Comparison of ENCODE assay signal across 8 cellular contexts in the genomic region with DNA sequence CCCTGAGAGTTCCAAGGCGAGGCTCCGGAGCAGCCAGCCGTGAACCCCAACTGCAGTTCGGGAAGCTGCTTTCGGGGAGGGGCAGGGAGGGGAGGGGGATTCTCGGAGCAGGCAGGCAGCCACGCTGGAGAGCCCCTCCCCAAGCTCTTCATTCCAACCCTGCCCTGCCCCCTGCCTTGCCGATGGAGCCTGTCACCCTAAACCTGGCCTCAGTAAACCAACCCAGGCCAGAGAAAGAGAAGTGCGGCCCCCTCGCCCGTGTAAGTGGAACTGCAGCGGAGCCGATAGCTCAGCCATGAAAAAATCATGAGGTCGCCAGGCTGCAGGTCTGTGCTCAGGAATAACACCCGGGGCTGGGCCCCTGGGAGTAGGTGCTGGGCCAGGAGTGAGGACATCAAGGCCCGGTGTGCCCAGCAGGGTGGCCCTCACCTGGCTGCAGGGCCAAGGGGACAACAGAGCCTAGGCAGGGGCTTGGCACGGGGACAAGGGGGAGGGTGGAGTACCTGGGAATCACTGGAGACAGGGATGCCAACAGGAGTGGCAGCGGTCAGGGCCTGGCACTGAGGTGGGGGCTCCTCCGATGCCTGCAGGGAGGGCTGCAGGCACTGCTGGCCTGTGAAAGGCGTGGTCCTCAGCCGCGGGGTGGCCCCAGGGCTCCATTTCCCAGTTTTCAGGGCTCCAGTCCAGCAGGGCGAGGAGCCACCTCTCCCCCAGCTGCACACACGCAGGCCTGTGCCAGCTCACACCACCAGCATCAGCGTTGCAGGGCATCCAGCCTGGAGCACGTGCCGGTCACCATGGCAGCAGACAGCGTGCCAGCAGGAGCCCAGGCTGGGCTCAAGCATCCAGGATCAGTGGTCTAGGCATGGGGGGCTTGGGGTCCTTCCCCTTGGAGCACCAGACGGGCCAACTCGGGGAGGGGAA. TPM values are rescaled to one million over a fixed set of nuclear protein-coding genes. Genes with fewer than 3 reads are reported as not detected.
DNase-seq lines count a peak whose midpoint lies in the region; ATAC-seq and TF ChIP-seq lines count a peak whose summit lies in the region.

No MANE protein-coding gene starts in this region.

- no peak for ATAC-seq in lower lobe of right lung
- no peak for ATAC-seq in GM18867 (IDR thresholded peaks at IDR 0.05; ENCODE audit: unreplicated experiment)

- no peaks in the 10 kb centered on the region for H3K27me3 ChIP-seq in brain microvascular endothelial cell (replicated peaks)
- peaks cover 55% of the 10 kb centered on the region for H3K27me3 ChIP-seq in lower lobe of right lung (ENCODE audit: low read depth)

- intact Hi-C loops in lower lobe of right lung (cut with DNase I): no loop called here

- H3K27ac ChIP-seq in brain microvascular endothelial cell (no peak overlapping the region), lower lobe of right lung (no peak overlapping the region)

- TF ChIP-seq CTCF in brain microvascular endothelial cell (IDR thresholded peaks at IDR 0.05; ENCODE audit: low read depth, low read length, missing control alignments) (peak; percentile 66), lower lobe of right lung (IDR thresholded peaks at IDR 0.05) (no peak)

- H3K36me3 ChIP-seq in brain microvascular endothelial cell (replicated peaks): no peaks in the 10 kb centered on the region
- no peaks in the 10 kb centered on the region for H3K36me3 ChIP-seq in lower lobe of right lung

- H3K4me3 ChIP-seq in brain microvascular endothelial cell (ENCODE audit: low read depth, low read length) (no peak overlapping the region), lower lobe of right lung (no peak overlapping the region)

- peaks cover 26% of the 10 kb centered on the region for H3K4me1 ChIP-seq in lower lobe of right lung

- peak; percentile 95 for DNase-seq in COR-L47 (lab: John Stamatoyannopoulos, UW)
- peak; percentile 51 for DNase-seq in NCI-H1105 treated with DMSO at 0.1 percent for 48 hours (lab: John Stamatoyannopoulos, UW)
- DNase-seq in brain microvascular endothelial cell: no peak
- DNase-seq in lower lobe of right lung: peak; percentile 50
- DNase-seq in D341Med (ENCODE audit: low spot score): no peak
- no peak for DNase-seq in activated naive CD4-positive, alpha-beta T cell treated with anti-CD3 and anti-CD28 coated beads, Interleukin-2, amount 50 U/mL, for 16 hours
- DNase-seq in cerebellar nuclear complex (lab: John Stamatoyannopoulos, UW): no peak

- H3K9me3 ChIP-seq in lower lobe of right lung: no peaks in the 10 kb centered on the region

- in situ Hi-C loops in brain microvascular endothelial cell (cut with HindIII; ENCODE audit: low pct_ligation_motif_present, low sequenced_read_pairs): no loop called here

RNA-seq across cellular contexts. Expression of a gene that starts 4.8 kb away (rescaled TPM):
- total RNA-seq in lower lobe of right lung: 3.3 TPM

RNA-seq across cellular contexts. Expression of a gene that starts 10.8 kb away (rescaled TPM):
- 1,821 TPM for total RNA-seq in lower lobe of right lung

RNA-seq across cellular contexts. Expression of a gene that starts 28.8 kb away (rescaled TPM):
- 26.0 TPM for total RNA-seq in lower lobe of right lung

Comparison
In these comparisons a context has a peak if more than half of its experiments do, and no peak if none do; other contexts are left out.
1. DNase-seq: peak in COR-L47 (single experiment), NCI-H1105 treated with DMSO at 0.1 percent for 48 hours (single experiment) and lower lobe of right lung (single experiment); none in brain microvascular endothelial cell (single experiment), D341Med (single experiment), activated naive CD4-positive, alpha-beta T cell treated with anti-CD3 and anti-CD28 coated beads, Interleukin-2, amount 50 U/mL, for 16 hours (single experiment) and cerebellar nuclear complex (0 of 2).